ENCODE assay signal across 1 cellular context in the genomic region with DNA sequence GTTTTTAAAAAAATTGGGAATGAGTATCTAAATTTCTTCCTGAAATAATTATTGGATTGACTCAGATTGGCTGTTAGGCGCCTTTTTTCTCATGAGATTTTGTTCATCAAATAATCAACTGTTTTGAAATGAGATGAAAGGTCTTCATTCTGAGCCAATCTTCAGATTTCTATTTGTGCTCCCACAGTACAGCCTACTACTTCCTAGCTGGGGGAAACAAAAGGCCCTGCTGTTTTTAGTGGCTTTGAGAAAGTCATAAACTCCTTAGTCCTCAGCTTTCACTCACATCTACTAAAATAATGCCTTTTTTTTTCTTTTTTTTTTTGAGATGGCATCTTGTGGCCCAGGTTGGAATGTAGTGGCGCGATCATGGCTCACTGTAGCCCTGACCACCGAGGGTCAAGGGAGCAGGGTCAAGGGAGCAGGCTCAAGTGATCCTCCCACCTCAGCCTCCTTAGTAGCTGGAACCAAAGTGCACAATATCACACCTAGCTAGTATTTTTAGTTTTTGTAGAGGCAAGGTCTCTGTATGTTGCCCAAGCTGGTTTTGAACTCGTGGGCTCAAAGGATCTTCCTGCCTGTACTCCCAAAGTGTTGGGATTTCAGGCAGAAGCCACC.
TF ChIP-seq lines count a peak whose summit lies in the region.

No MANE protein-coding gene starts in this region.

TF ChIP-seq in HepG2, 621 proteins besides CTCF, POLR2A, EP300 and RAD21:
- TF ChIP-seq CENPT (CRISPR knock-in tag; IDR thresholded peaks at IDR 0.05; ENCODE audit: low read depth) (no peak), RNF219 (CRISPR knock-in tag; IDR thresholded peaks at IDR 0.05) (no peak), ZNF770 (CRISPR knock-in tag; IDR thresholded peaks at IDR 0.05) (peak; percentile 54; the same call in 1 of the 2 replicates), NR2F1 (CRISPR knock-in tag; IDR thresholded peaks at IDR 0.05) (0 out of 4 replicates have a peak, but pooled peaks of 1 of the 2 experiments have one; percentile 25)
